In genomic region chr9:109910616-109911568, GRCh38 we compare ENCODE assay signal across 12 cellular contexts.
DNase-seq lines count a peak whose midpoint lies in the region; ATAC-seq, FAIRE-seq and TF ChIP-seq lines count a peak whose summit lies in the region.
"Had no signal": no experiment of that assay in that cellular context is flagged by ENCODE, and none has a peak within 500 bp of the region (broad histone marks: within the 10 kb centered on the region; RNA-seq: fewer than 3 reads in every experiment).

No MANE protein-coding gene starts in this region.

- H3K27ac ChIP-seq in A549 (peak overlapping the region; percentile 65 to 82), colonic mucosa (peak overlapping the region; percentile 69), right lobe of liver (peak overlapping the region; percentile 18 to 58 (median 38))
- H3K27ac ChIP-seq: C4-2B had no signal

- peak overlapping the region; percentile 59 for H3K4me2 ChIP-seq in A549

- H3K36me3 ChIP-seq in colonic mucosa (no peaks in the 10 kb centered on the region), right lobe of liver (no peaks in the 10 kb centered on the region), HAP-1 (replicated peaks) (no peaks in the 10 kb centered on the region)

- H3K9ac ChIP-seq in colonic mucosa (ENCODE audit: low read depth in 2 of 2, low read length in 2 of 2) = no peak overlapping the region

- DNase-seq in A549 (ENCODE audit: low read depth in 1 of 2, low spot score in 1 of 2) (peak; percentile 39 to 64), LHCN-M2 (ENCODE audit: low read depth) (peak; percentile 66), colonic mucosa (peak; percentile 77), right lobe of liver (peak in 2 of 3 donors; percentile 50 to 57), NCI-H2171 (lab: John Stamatoyannopoulos, UW) (no peak), NCI-H1417 (lab: John Stamatoyannopoulos, UW) (no peak), HAP-1 (ENCODE audit: low spot score in 2 of 2) (no peak)
- DNase-seq: activated CD4-positive, alpha-beta T cell treated with anti-CD3 and anti-CD28 coated beads, Interleukin-2, amount 50 U/mL, for 48 hours; Kasumi-1; naive thymus-derived CD4-positive, alpha-beta T cell had no signal

- peak; percentile 77 to 86 for ATAC-seq in A549
- ATAC-seq in right lobe of liver = peak; percentile 9 to 52 (median 34)
- no peak for ATAC-seq in GM21447 (IDR thresholded peaks at IDR 0.05; ENCODE audit: unreplicated experiment)
- ATAC-seq: naive thymus-derived CD4-positive, alpha-beta T cell had no signal

- H3K4me3 ChIP-seq in A549 (no peak overlapping the region), colonic mucosa (no peak overlapping the region), right lobe of liver (no peak overlapping the region), HAP-1 (no peak overlapping the region)

- FAIRE-seq in A549 (lab: Jason Lieb, UNC) = no peak

- TF ChIP-seq POLR2A in A549 (IDR thresholded peaks at IDR 0.05; ENCODE audit: low read length) (no peak), right lobe of liver (IDR thresholded peaks at IDR 0.05) (no peak)

- in situ Hi-C loops in HAP-1 (cut with MboI; ENCODE audit: low sequenced_read_pairs) = no loop called here

- H3K4me1 ChIP-seq in A549 (peaks cover 25% of the 10 kb centered on the region), colonic mucosa (peaks cover 14% of the 10 kb centered on the region), right lobe of liver (peaks cover 0 to 28% (median 12%) of the 10 kb centered on the region in 4 donors), HAP-1 (no peaks in the 10 kb centered on the region)

- CTCF ChIA-PET in A549 (lab: Yijun Ruan, JAX) = interaction anchor here (1.0 to 16.5 kb wide), 4 partner anchors 11 to 243 kb away, joined by 3 to 343 read pairs (median 4); no protein-coding TSS in a partner anchor

- intact Hi-C loops in colonic mucosa (cut with DNase I) (no loop called here), right lobe of liver (cut with DNase I) (loop anchor here in 1 of 2 donors (10.0 kb wide), 1 partner anchor 224 kb away; no protein-coding TSS in a partner anchor)

- H3K27me3 ChIP-seq in colonic mucosa (no peaks in the 10 kb centered on the region), right lobe of liver (no peaks in the 10 kb centered on the region), HAP-1 (ENCODE audit: low read depth) (no peaks in the 10 kb centered on the region)

- WGBS in A549 (ENCODE audit: missing lambda C conversion rate) = 70% methylated on average over 8 of the region's 8 CpGs
- 49% methylated on average over 7 of the region's 8 CpGs for WGBS in right lobe of liver (ENCODE audit: insufficient coverage, low coverage, low lambda C conversion rate, missing lambda C conversion rate)

- TF ChIP-seq EP300 in A549 (IDR thresholded peaks at IDR 0.05) = no peak

- TF ChIP-seq CTCF in A549 (IDR thresholded peaks at IDR 0.05) = no peak
- no peak for TF ChIP-seq CTCF in colonic mucosa (IDR thresholded peaks at IDR 0.05)
- TF ChIP-seq CTCF in right lobe of liver (IDR thresholded peaks at IDR 0.05) = no peak

- no peak for TF ChIP-seq RAD21 in A549 (conservative IDR thresholded peaks at IDR 0.05 in 1 of 2, IDR thresholded peaks at IDR 0.05 in 1 of 2)

- POLR2A ChIA-PET in A549 (lab: Yijun Ruan, JAX) = interaction anchor here (0.5 kb wide), 1 partner anchor 124 kb away, joined by 4 read pairs; no protein-coding TSS in a partner anchor

- H3K9me3 ChIP-seq in A549 (no peaks in the 10 kb centered on the region), colonic mucosa (no peaks in the 10 kb centered on the region), right lobe of liver (no peaks in the 10 kb centered on the region), HAP-1 (no peaks in the 10 kb centered on the region)

TF ChIP-seq in A549, 52 proteins besides CTCF, POLR2A, EP300 and RAD21:
- TF ChIP-seq MAX (IDR thresholded peaks at IDR 0.05) (no peak; the same call in 1 of the 2 replicates), USF2 (IDR thresholded peaks at IDR 0.05) (peak; percentile 20; the same call in 1 of the 2 replicates), FOSL2 (IDR thresholded peaks at IDR 0.05) (0 out of 2 replicates have a peak, but pooled peaks have one; percentile 55), FOSL2 (CRISPR knock-in tag; IDR thresholded peaks at IDR 0.05) (peak; percentile 73), NR3C1 (IDR thresholded peaks at IDR 0.05) (no peak), RFX5 (IDR thresholded peaks at IDR 0.05) (no peak), CEBPB (IDR thresholded peaks at IDR 0.05) (no peak), HOXA7 (CRISPR knock-in tag; IDR thresholded peaks at IDR 0.05) (no peak), JUNB (IDR thresholded peaks at IDR 0.05) (peak; percentile 43; the same call in 1 of the 2 replicates), HDAC2 (IDR thresholded peaks at IDR 0.05) (no peak)

Comparison
In these comparisons a context has a peak if more than half of its experiments do, and no peak if none do; other contexts are left out.
1. DNase-seq: peak in A549 (2 of 2), LHCN-M2 (single experiment), colonic mucosa (single experiment) and right lobe of liver (2 of 3); none in NCI-H2171 (single experiment), NCI-H1417 (0 of 3) and HAP-1 (0 of 2).
2. Peak in every context shown above with its lines, with median percentiles within 50 percentile points of each other: H3K27ac ChIP-seq.